ENCODE assay signal across 22 cellular contexts in the genomic region with DNA sequence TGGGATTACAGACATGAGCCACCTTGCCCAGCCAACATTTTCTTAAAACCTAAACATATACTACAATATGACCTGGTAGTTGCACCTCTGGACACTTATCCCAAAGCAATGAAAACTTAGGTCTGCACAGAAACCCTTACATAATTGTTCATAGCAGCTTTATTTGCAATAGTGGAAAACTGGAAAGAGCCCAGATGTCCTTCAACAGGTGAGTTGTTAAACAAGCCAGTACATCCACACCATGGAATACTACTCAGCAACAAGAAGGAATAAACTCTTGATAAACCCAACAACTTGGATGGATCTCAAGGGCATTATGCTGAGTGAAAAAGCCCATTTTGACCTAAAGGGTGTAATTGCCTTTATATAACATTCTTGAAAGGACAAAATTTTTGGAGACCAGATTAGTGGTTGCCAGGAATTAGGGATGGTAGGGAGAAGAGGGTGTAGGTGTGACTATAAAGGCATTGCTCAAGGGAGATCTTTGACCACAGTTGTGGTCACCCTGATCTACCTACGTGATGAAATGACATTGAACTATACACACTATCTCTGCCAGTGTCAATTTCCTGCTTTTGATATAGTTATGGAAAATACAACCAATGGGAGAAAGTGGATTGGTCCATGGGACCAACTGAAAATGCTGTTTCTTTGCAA. TPM values are rescaled to one million over a fixed set of nuclear protein-coding genes. Genes with fewer than 3 reads are reported as not detected.
DNase-seq lines count a peak whose midpoint lies in the region; ATAC-seq, FAIRE-seq and TF ChIP-seq lines count a peak whose summit lies in the region.
"Had no signal": no experiment of that assay in that cellular context is flagged by ENCODE, and none has a peak within 500 bp of the region (broad histone marks: within the 10 kb centered on the region; RNA-seq: fewer than 3 reads in every experiment).

No MANE protein-coding gene starts in this region.

- H3K79me2 ChIP-seq in OCI-LY7 (ENCODE audit: insufficient read depth, low read depth, low read length), result no peaks in the 10 kb centered on the region

- no peaks in the 10 kb centered on the region for H3K36me3 ChIP-seq in BLaER1 treated with 17β-estradiol and CSF1 and Interleukin-3, amounts not matched to agents 10 nM and 100 nM
- H3K36me3 ChIP-seq in OCI-LY7 (ENCODE audit: insufficient read depth, low read length) (no peaks in the 10 kb centered on the region), neutrophil (no peaks in the 10 kb centered on the region)
- H3K36me3 ChIP-seq: SJCRH30 had no signal

- H3K9ac ChIP-seq in BLaER1 treated with 17β-estradiol and CSF1 and Interleukin-3, amounts not matched to agents 10 nM and 100 nM, result peak overlapping the region in 5 of 11 experiments; percentile 12 to 40 (median 20); a peak in 3 of 22 replicates

- peak overlapping the region in 1 of 10 experiments; percentile 13; a peak in 1 of 20 replicates for H3K4me3 ChIP-seq in BLaER1 treated with 17β-estradiol and CSF1 and Interleukin-3, amounts not matched to agents 10 nM and 100 nM
- H3K4me3 ChIP-seq in OCI-LY7 (ENCODE audit: low read depth, low read length, poor library complexity, severe bottlenecking) (no peak overlapping the region), neutrophil (ENCODE audit: low read depth in 1 of 2, low read length in 1 of 2) (no peak overlapping the region)
- H3K4me3 ChIP-seq: SJCRH30 had no signal

- H3K36me3 Mint-ChIP-seq in dendritic cell treated with granulocyte-macrophage colony-stimulating factor and Interleukin-4, amounts not matched to agents 40 ng/mL and 50 ng/mL, for 4 days (ENCODE audit: low read depth), result no peaks in the 10 kb centered on the region
- H3K36me3 Mint-ChIP-seq: CD4-positive, CD25-positive, alpha-beta regulatory T cell had no signal

- no peak for TF ChIP-seq CTCF in OCI-LY7 (conservative IDR thresholded peaks at IDR 0.05; ENCODE audit: low read length)
- no peak for TF ChIP-seq CTCF in neutrophil (IDR thresholded peaks at IDR 0.05)
- TF ChIP-seq CTCF in GM10266 (IDR thresholded peaks at IDR 0.05; ENCODE audit: control insufficient read depth, insufficient read depth, low read depth, missing control alignments), result no peak

- peak overlapping the region in 7 of 11 experiments; percentile 39 to 60 (median 53); a peak in 14 of 22 replicates for H3K27ac ChIP-seq in BLaER1 treated with 17β-estradiol and CSF1 and Interleukin-3, amounts not matched to agents 10 nM and 100 nM
- H3K27ac ChIP-seq in OCI-LY7 (ENCODE audit: low read depth, low read length, poor library complexity, severe bottlenecking) (no peak overlapping the region), neutrophil (peak overlapping the region; percentile 54)
- H3K27ac ChIP-seq: RWPE1, SJCRH30 had no signal

- POLR2A ChIA-PET in OCI-LY7 (lab: Charles Lee), result interaction anchor here (0.6 to 1.6 kb wide), 3 partner anchors 9 to 12 kb away, joined by 3 to 4 read pairs (median 3); no protein-coding TSS in a partner anchor

- H2AFZ ChIP-seq in OCI-LY7 (ENCODE audit: low read length), result peak overlapping the region; percentile 30; the same call in 1 of the 2 replicates

- ATAC-seq in HG03520 (IDR thresholded peaks at IDR 0.05; ENCODE audit: unreplicated experiment) (no peak), HG03025 (IDR thresholded peaks at IDR 0.05; ENCODE audit: low FRiP score, unreplicated experiment) (no peak)
- ATAC-seq: PC-3 had no signal

- peaks cover 0 to 6% (median 0%) of the 10 kb centered on the region in 11 experiments; a peak in 1 of 22 replicates for H3K27me3 ChIP-seq in BLaER1 treated with 17β-estradiol and CSF1 and Interleukin-3, amounts not matched to agents 10 nM and 100 nM
- no peaks in the 10 kb centered on the region for H3K27me3 ChIP-seq in neutrophil
- H3K27me3 ChIP-seq: SJCRH30 had no signal

- FAIRE-seq in HTR-8/SVneo (lab: Jason Lieb, UNC), result no peak
- FAIRE-seq: GM18507 had no signal

- CTCF ChIA-PET in OCI-LY7 (lab: Charles Lee; ENCODE audit: unreplicated experiment), result interaction anchor here (0.6 kb wide), 2 partner anchors 30 to 412 kb away, joined by 3 to 6 read pairs; no protein-coding TSS in a partner anchor

- peak overlapping the region; percentile 60 to 86 (median 80) for H3K4me2 ChIP-seq in BLaER1 treated with 17β-estradiol and CSF1 and Interleukin-3, amounts not matched to agents 10 nM and 100 nM
- H3K4me2 ChIP-seq in OCI-LY7 (ENCODE audit: low read length), result peak overlapping the region; percentile 34

- no TSS peak for BruUV-seq in OCI-LY7 (replicated peaks; lab: Mats Ljungman, UMichigan)

- H3K9me2 ChIP-seq in OCI-LY7 (ENCODE audit: insufficient read depth, low read length), result no peaks in the 10 kb centered on the region

- H3K4me3 Mint-ChIP-seq in dendritic cell treated with granulocyte-macrophage colony-stimulating factor and Interleukin-4, amounts not matched to agents 40 ng/mL and 50 ng/mL, for 4 days, result no peak overlapping the region
- H3K4me3 Mint-ChIP-seq: CD4-positive, CD25-positive, alpha-beta regulatory T cell; H9 had no signal

- H3K9me3 Mint-ChIP-seq in dendritic cell treated with granulocyte-macrophage colony-stimulating factor and Interleukin-4, amounts not matched to agents 40 ng/mL and 50 ng/mL, for 4 days, result no peaks in the 10 kb centered on the region

- peaks cover 15 to 51% (median 35%) of the 10 kb centered on the region in 10 experiments for H3K4me1 ChIP-seq in BLaER1 treated with 17β-estradiol and CSF1 and Interleukin-3, amounts not matched to agents 10 nM and 100 nM
- H3K4me1 ChIP-seq in OCI-LY7 (ENCODE audit: insufficient read depth, low read length, poor library complexity, severe bottlenecking) (peaks cover 13% of the 10 kb centered on the region), neutrophil (ENCODE audit: control insufficient read depth in 1 of 2, insufficient read depth in 1 of 2, low read depth in 1 of 2, low read length in 1 of 2) (peaks cover 32 to 44% of the 10 kb centered on the region in 2 experiments)
- H3K4me1 ChIP-seq: Caco-2, SJCRH30 had no signal

- no peaks in the 10 kb centered on the region; a peak in 1 of 22 replicates for H4K20me1 ChIP-seq in BLaER1 treated with 17β-estradiol and CSF1 and Interleukin-3, amounts not matched to agents 10 nM and 100 nM
- no peaks in the 10 kb centered on the region for H4K20me1 ChIP-seq in OCI-LY7 (ENCODE audit: insufficient read depth, low read length)

- H3K4me1 Mint-ChIP-seq in dendritic cell treated with granulocyte-macrophage colony-stimulating factor and Interleukin-4, amounts not matched to agents 40 ng/mL and 50 ng/mL, for 4 days (ENCODE audit: low read depth), result peaks cover 19% of the 10 kb centered on the region
- H3K4me1 Mint-ChIP-seq: CD4-positive, CD25-positive, alpha-beta regulatory T cell had no signal

- no peaks in the 10 kb centered on the region for H3K9me3 ChIP-seq in BLaER1 treated with 17β-estradiol and CSF1 and Interleukin-3, amounts not matched to agents 10 nM and 100 nM (replicated peaks in 1 of 11)
- H3K9me3 ChIP-seq in OCI-LY7 (ENCODE audit: low read length) (no peaks in the 10 kb centered on the region), neutrophil (no peaks in the 10 kb centered on the region)
- H3K9me3 ChIP-seq: Caco-2, SJCRH30 had no signal

- H3K27me3 Mint-ChIP-seq in dendritic cell treated with granulocyte-macrophage colony-stimulating factor and Interleukin-4, amounts not matched to agents 40 ng/mL and 50 ng/mL, for 4 days, result peaks cover 18% of the 10 kb centered on the region

- no peak for DNase-seq in OCI-LY7 (ENCODE audit: low spot score)
- no peak for DNase-seq in GM10266 (ENCODE audit: extremely low spot score)
- DNase-seq in HTR-8/SVneo (ENCODE audit: insufficient read length, low spot score), result no peak
- DNase-seq: Caco-2; CD4-positive, CD25-positive, alpha-beta regulatory T cell; DMS53; H9; IMR-90; NCI-H1417; NCI-H2029; NCI-H2171; NCI-H446 treated with DMSO at 0.1 percent for 48 hours; NCI-H774; PC-3; SJCRH30 had no signal

- peak overlapping the region; percentile 45 for H3K27ac Mint-ChIP-seq in dendritic cell treated with granulocyte-macrophage colony-stimulating factor and Interleukin-4, amounts not matched to agents 40 ng/mL and 50 ng/mL, for 4 days
- H3K27ac Mint-ChIP-seq: CD4-positive, CD25-positive, alpha-beta regulatory T cell; H9 had no signal

- intact Hi-C loops in OCI-LY7 (cut with micrococcal nuclease; ENCODE audit: unreplicated experiment), result no loop called here
- intact Hi-C loops in dendritic cell treated with granulocyte-macrophage colony-stimulating factor and Interleukin-4, amounts not matched to agents 40 ng/mL and 50 ng/mL, for 4 days (cut with micrococcal nuclease), result no loop called here

RNA-seq across cellular contexts. Expression of a gene that starts 11.9 kb away (rescaled TPM):
- 8.5 and 9.8 TPM in 2 replicates for total RNA-seq in OCI-LY7 (2014; rRNA removed; shearing (Covaris generic))
- 16.7 and 17.1 TPM in 2 replicates for total RNA-seq in OCI-LY7 (2022)

RNA-seq across cellular contexts. Expression of a gene that starts 39.7 kb away (rescaled TPM):
- 42.9 and 48.4 TPM in 2 replicates for total RNA-seq in OCI-LY7 (2014; rRNA removed; shearing (Covaris generic))
- total RNA-seq in OCI-LY7 (2022), result 97.3 and 101 TPM in 2 replicates
